In the genomic region with DNA sequence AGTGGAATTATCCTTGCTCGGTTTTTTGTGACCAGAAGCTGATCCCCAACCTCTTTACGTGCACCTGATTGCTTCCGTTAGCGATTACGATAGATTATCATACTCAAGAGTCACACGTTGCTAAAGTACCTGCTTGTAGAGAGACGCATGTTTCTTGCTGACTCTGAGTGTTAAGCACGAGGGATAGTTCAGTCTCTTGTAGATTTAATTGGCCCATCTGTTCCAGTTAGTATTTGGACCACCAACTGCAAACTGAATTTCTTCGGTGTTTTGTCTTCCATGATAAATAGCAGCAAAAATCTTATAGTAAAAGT, we compare ENCODE assay signal across 8 cellular contexts. TPM values are rescaled to one million over a fixed set of nuclear protein-coding genes. Genes with fewer than 3 reads are reported as not detected.
DNase-seq lines count a peak whose midpoint lies in the region; ATAC-seq and TF ChIP-seq lines count a peak whose summit lies in the region.

No MANE protein-coding gene starts in this region.

- no peak for DNase-seq in CD4-positive, CD25-positive, alpha-beta regulatory T cell
- no peak for DNase-seq in activated B cell treated with CpG ODN at 0.5 μM for 24 hours
- DNase-seq in stimulated activated naive CD8-positive, alpha-beta T cell treated with anti-CD3 and anti-CD28 coated beads, Interleukin-15, amount 100 ng/mL, for 72 hours, result no peak
- DNase-seq in stimulated activated CD4-positive, alpha-beta T cell treated with anti-CD3 and anti-CD28 coated beads, Interleukin-15, amount 100 ng/mL, for 24 hours, result no peak
- no peak for DNase-seq in EL

- peaks cover 33% of the 10 kb centered on the region for H3K4me1 ChIP-seq in CD4-positive, CD25-positive, alpha-beta regulatory T cell (ENCODE audit: control insufficient read depth, insufficient read depth, low read length, poor library complexity, severe bottlenecking)

- no peaks in the 10 kb centered on the region for H3K27me3 ChIP-seq in CD4-positive, CD25-positive, alpha-beta regulatory T cell (ENCODE audit: control insufficient read depth, insufficient read depth, low read length)

- H3K36me3 ChIP-seq in CD4-positive, CD25-positive, alpha-beta regulatory T cell (ENCODE audit: control insufficient read depth, insufficient read depth, low read length), result peaks cover 4% of the 10 kb centered on the region

- peak overlapping the region; percentile 99 for H3K27ac ChIP-seq in CD4-positive, CD25-positive, alpha-beta regulatory T cell (ENCODE audit: insufficient read depth, low read length, poor library complexity, severe bottlenecking)

- CTCF ChIA-PET in activated B cell treated with CpG ODN at 0.5 μM for 24 hours (lab: Charles Lee), result no interaction called here

- peak overlapping the region; percentile 96 to 100 (median 98) for H3K27ac Mint-ChIP-seq in CD4-positive, CD25-positive, alpha-beta regulatory T cell
- H3K27ac Mint-ChIP-seq in activated B cell treated with CpG ODN at 0.5 μM for 24 hours, result peak overlapping the region; percentile 97
- peak overlapping the region; percentile 86 to 100 for H3K27ac Mint-ChIP-seq in stimulated activated naive CD8-positive, alpha-beta T cell treated with anti-CD3 and anti-CD28 coated beads, Interleukin-15, amount 100 ng/mL, for 72 hours

- no peaks in the 10 kb centered on the region for H3K9me3 ChIP-seq in CD4-positive, CD25-positive, alpha-beta regulatory T cell (ENCODE audit: control insufficient read depth in 2 of 2, low read length in 2 of 2)
- H3K9me3 ChIP-seq in iPS-18c (ENCODE audit: control insufficient read depth, insufficient read depth, low read length), result no peaks in the 10 kb centered on the region

- POLR2A ChIA-PET in activated B cell treated with CpG ODN at 0.5 μM for 24 hours (lab: Charles Lee), result interaction anchor here (1.0 to 5.7 kb wide), 3 partner anchors 11 to 189 kb away, joined by 3 to 69 read pairs (median 3); partner anchors contain the start of gene ANKRD17

- H3K9me3 Mint-ChIP-seq in CD4-positive, CD25-positive, alpha-beta regulatory T cell, result no peaks in the 10 kb centered on the region
- H3K9me3 Mint-ChIP-seq in activated B cell treated with CpG ODN at 0.5 μM for 24 hours, result no peaks in the 10 kb centered on the region
- no peaks in the 10 kb centered on the region for H3K9me3 Mint-ChIP-seq in stimulated activated naive CD8-positive, alpha-beta T cell treated with anti-CD3 and anti-CD28 coated beads, Interleukin-15, amount 100 ng/mL, for 72 hours

- H3K27me3 Mint-ChIP-seq in CD4-positive, CD25-positive, alpha-beta regulatory T cell, result no peaks in the 10 kb centered on the region
- H3K27me3 Mint-ChIP-seq in activated B cell treated with CpG ODN at 0.5 μM for 24 hours, result no peaks in the 10 kb centered on the region
- H3K27me3 Mint-ChIP-seq in stimulated activated naive CD8-positive, alpha-beta T cell treated with anti-CD3 and anti-CD28 coated beads, Interleukin-15, amount 100 ng/mL, for 72 hours, result no peaks in the 10 kb centered on the region

- peak overlapping the region; percentile 84 to 90 (median 88) for H3K4me3 Mint-ChIP-seq in CD4-positive, CD25-positive, alpha-beta regulatory T cell
- peak overlapping the region; percentile 89 for H3K4me3 Mint-ChIP-seq in activated B cell treated with CpG ODN at 0.5 μM for 24 hours
- H3K4me3 Mint-ChIP-seq in stimulated activated naive CD8-positive, alpha-beta T cell treated with anti-CD3 and anti-CD28 coated beads, Interleukin-15, amount 100 ng/mL, for 72 hours, result peak overlapping the region; percentile 84 to 93

- intact Hi-C loops in activated B cell treated with CpG ODN at 0.5 μM for 24 hours (cut with micrococcal nuclease), result loop anchor here (5.0 kb wide), 1 partner anchor 37 kb away; no protein-coding TSS in a partner anchor

- peaks cover 18 to 41% (median 33%) of the 10 kb centered on the region in 4 donors for H3K4me1 Mint-ChIP-seq in CD4-positive, CD25-positive, alpha-beta regulatory T cell
- peaks cover 35% of the 10 kb centered on the region for H3K4me1 Mint-ChIP-seq in activated B cell treated with CpG ODN at 0.5 μM for 24 hours
- peaks cover 42% of the 10 kb centered on the region for H3K4me1 Mint-ChIP-seq in stimulated activated naive CD8-positive, alpha-beta T cell treated with anti-CD3 and anti-CD28 coated beads, Interleukin-15, amount 100 ng/mL, for 72 hours

- peaks cover 3% of the 10 kb centered on the region for H3K36me3 Mint-ChIP-seq in CD4-positive, CD25-positive, alpha-beta regulatory T cell
- H3K36me3 Mint-ChIP-seq in activated B cell treated with CpG ODN at 0.5 μM for 24 hours (ENCODE audit: low read depth), result peaks cover 29% of the 10 kb centered on the region

- peak in 1 of 2 donors; percentile 1 for ATAC-seq in CD4-positive, CD25-positive, alpha-beta regulatory T cell (ENCODE audit: low read depth in 2 of 2)
- peak; percentile 15 for ATAC-seq in GM19035 (IDR thresholded peaks at IDR 0.05; ENCODE audit: unreplicated experiment)
- ATAC-seq in HG03354 (IDR thresholded peaks at IDR 0.05; ENCODE audit: poor library complexity, severe bottlenecking, unreplicated experiment), result peak; percentile 17
- ATAC-seq in activated B cell treated with CpG ODN at 0.5 μM for 24 hours (ENCODE audit: low read depth), result peak; percentile 12
- peak; percentile 32 for ATAC-seq in stimulated activated naive CD8-positive, alpha-beta T cell treated with anti-CD3 and anti-CD28 coated beads, Interleukin-15, amount 100 ng/mL, for 72 hours

- H3K4me3 ChIP-seq in CD4-positive, CD25-positive, alpha-beta regulatory T cell (ENCODE audit: low read depth, low read length), result peak overlapping the region; percentile 98
- peak overlapping the region; percentile 83 for H3K4me3 ChIP-seq in iPS-18c (ENCODE audit: insufficient read depth, low read depth, low read length)

- TF ChIP-seq CTCF in activated B cell treated with CpG ODN at 0.5 μM for 24 hours (IDR thresholded peaks at IDR 0.05), result no peak

RNA-seq across cellular contexts. Expression of gene COX18, which starts 0.5 kb away (rescaled TPM):
- total RNA-seq in CD4-positive, CD25-positive, alpha-beta regulatory T cell, result 9.2 TPM
- 1 to 10 TPM; 4.5 to 7.3 (median 6.7) TPM for polyA plus RNA-seq in CD4-positive, CD25-positive, alpha-beta regulatory T cell
- total RNA-seq in activated B cell treated with CpG ODN at 0.5 μM for 24 hours, result 12.2 and 13.5 TPM in 2 replicates
